Comparison of ENCODE assay signal across 1 cellular context in the genomic region with DNA sequence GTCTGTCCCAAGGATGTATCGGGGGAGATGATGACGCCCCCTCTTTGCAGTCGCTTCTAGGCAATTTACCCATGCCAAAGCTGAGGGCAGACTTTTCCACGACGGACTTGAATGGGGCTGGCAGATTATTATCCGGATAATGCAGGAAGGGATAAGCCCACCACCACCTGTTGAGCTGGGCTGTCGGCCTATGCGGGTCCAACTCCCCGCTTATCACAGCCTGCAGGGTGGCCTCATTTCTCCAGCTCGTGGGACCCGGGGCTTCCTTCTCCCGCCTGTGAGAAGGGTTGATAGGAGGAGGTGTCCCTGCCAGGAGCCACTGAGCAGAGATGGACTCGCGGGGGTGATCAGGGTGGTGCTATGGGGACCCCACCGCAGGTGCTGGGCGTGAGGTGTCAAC.
TF ChIP-seq lines count a peak whose summit lies in the region.

No MANE protein-coding gene starts in this region.

TF ChIP-seq in A549, 52 proteins besides CTCF, POLR2A, EP300 and RAD21:
- no peak for TF ChIP-seq POLR2AphosphoS2 (conservative IDR thresholded peaks at IDR 0.05; ENCODE audit: low read length)
